In the genomic region with DNA sequence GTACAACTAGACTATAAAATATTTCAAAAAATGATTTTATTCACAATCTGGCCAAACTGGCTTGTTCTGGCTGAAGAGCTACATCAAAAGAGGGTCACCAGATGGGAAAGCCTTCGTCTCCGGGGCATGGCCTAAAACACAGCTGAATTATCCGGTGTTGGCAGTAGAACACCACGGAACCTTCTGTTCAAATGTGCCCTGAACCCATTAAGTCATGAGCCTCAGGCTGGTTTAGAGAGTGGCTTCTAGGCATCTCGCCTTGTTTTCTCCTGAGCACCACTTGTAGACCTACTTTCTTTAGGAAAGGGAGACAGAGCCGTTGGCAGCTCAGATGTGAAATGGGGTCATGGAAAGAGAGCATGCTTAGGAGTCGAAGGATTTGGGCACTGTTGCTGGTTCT, we compare ENCODE assay signal across 6 cellular contexts.
"Had no signal": no experiment of that assay in that cellular context is flagged by ENCODE, and none has a peak within 500 bp of the region (broad histone marks: within the 10 kb centered on the region; RNA-seq: fewer than 3 reads in every experiment).

No MANE protein-coding gene starts in this region.

- DNase-seq: GM23248, GOT3, H7, HFFc6, KBM-7 had no signal

- FAIRE-seq: HepG2 had no signal
